8 cellular contexts compared by ENCODE assay signal in the genomic region with DNA sequence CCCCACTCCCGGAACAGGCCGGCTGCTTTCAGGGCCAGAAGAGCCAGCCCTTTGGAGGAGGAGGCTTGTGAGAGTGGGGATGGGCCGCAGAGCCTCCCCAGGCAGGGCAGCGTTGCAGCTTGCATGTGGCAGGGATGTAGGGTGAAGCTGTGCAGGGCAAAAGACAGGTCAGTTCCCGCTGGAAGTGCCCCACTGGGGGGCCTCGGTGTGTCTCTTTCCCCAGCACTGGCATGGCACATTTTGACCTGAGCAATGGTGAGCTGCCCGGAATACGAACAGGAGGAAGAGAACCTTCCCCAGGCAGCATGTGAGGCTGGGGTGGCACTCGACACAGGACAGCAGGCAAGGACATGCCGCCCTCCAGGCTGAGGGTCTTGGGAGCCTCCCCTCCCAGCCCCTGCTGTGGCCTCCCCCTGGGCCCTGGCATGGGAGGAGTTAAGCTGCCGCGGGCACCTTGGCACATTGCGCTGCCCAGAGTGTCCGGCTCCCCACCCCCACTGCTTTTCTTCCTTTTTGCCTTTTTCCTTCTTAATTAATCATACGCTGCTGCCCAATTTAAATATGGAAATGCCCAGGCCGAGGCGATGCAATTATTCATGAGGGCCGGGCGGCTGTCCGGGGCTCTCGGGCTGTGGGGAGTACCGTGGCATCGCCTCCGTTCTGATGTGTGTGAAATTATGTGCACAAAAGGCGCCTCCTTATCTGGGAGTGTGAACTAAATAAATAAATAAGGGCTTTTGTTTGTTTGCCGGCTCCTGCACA.
DNase-seq lines count a peak whose midpoint lies in the region; ATAC-seq and TF ChIP-seq lines count a peak whose summit lies in the region.

No MANE protein-coding gene starts in this region.

- TF ChIP-seq POLR2A in testis (IDR thresholded peaks at IDR 0.05), result no peak

- H3K27ac ChIP-seq in lower lobe of right lung (peak overlapping the region; percentile 98), testis (peak overlapping the region; percentile 94 to 99)

- H3K27me3 ChIP-seq in lower lobe of right lung (ENCODE audit: low read depth) (no peaks in the 10 kb centered on the region), testis (no peaks in the 10 kb centered on the region)

- no peaks in the 10 kb centered on the region for H3K9me3 Mint-ChIP-seq in activated CD4-positive, alpha-beta T cell treated with anti-CD3 and anti-CD28 coated beads, Interleukin-2, amount 10 ng/mL, durations not matched to agents 24 days and 14 days
- no peaks in the 10 kb centered on the region for H3K9me3 Mint-ChIP-seq in central memory CD8-positive, alpha-beta T cell
- H3K9me3 Mint-ChIP-seq in endothelial cell (ENCODE audit: unreplicated experiment), result no peaks in the 10 kb centered on the region

- peaks cover 28% of the 10 kb centered on the region for H3K4me1 Mint-ChIP-seq in activated CD4-positive, alpha-beta T cell treated with anti-CD3 and anti-CD28 coated beads, Interleukin-2, amount 10 ng/mL, durations not matched to agents 24 days and 14 days
- H3K4me1 Mint-ChIP-seq in central memory CD8-positive, alpha-beta T cell, result peaks cover 30% of the 10 kb centered on the region
- H3K4me1 Mint-ChIP-seq in endothelial cell (ENCODE audit: unreplicated experiment), result peaks cover 2% of the 10 kb centered on the region

- H3K4me3 ChIP-seq in lower lobe of right lung (peak overlapping the region; percentile 87), testis (peak overlapping the region; percentile 61 to 89)

- DNase-seq in activated CD4-positive, alpha-beta T cell treated with anti-CD3 and anti-CD28 coated beads, Interleukin-2, amount 10 ng/mL, durations not matched to agents 24 days and 14 days, result peak; percentile 75
- no peak for DNase-seq in activated CD4-positive, alpha-beta T cell treated with anti-CD3 and anti-CD28 coated beads for 4 hours
- DNase-seq in RPMI8226 (peak; percentile 78), lower lobe of right lung (peak; percentile 72), testis (peak; percentile 33), endothelial cell (ENCODE audit: low spot score) (no peak)
- no peak for DNase-seq in central memory CD8-positive, alpha-beta T cell (ENCODE audit: low spot score in 2 of 2)

- WGBS in testis, 2 donors, result 10 to 14% methylated on average over 20 to 26 of the region's 26 CpGs

- H3K36me3 ChIP-seq in lower lobe of right lung, result peaks cover 6% of the 10 kb centered on the region
- no peaks in the 10 kb centered on the region for H3K36me3 ChIP-seq in testis (ENCODE audit: low read depth, missing control alignments)

- peak overlapping the region; percentile 94 for H3K27ac Mint-ChIP-seq in activated CD4-positive, alpha-beta T cell treated with anti-CD3 and anti-CD28 coated beads, Interleukin-2, amount 10 ng/mL, durations not matched to agents 24 days and 14 days
- peak overlapping the region; percentile 91 for H3K27ac Mint-ChIP-seq in central memory CD8-positive, alpha-beta T cell (ENCODE audit: low read depth)
- no peak overlapping the region for H3K27ac Mint-ChIP-seq in endothelial cell (ENCODE audit: unreplicated experiment)

- no peak for ATAC-seq in central memory CD8-positive, alpha-beta T cell (replicated peaks; ENCODE audit: extremely low read depth, poor library complexity, severe bottlenecking)
- ATAC-seq in lower lobe of right lung, result peak; percentile 57 to 75
- no peak for ATAC-seq in HG03439 (IDR thresholded peaks at IDR 0.05; ENCODE audit: unreplicated experiment)

- TF ChIP-seq CTCF in lower lobe of right lung (IDR thresholded peaks at IDR 0.05) (no peak), testis (IDR thresholded peaks at IDR 0.05) (no peak), endothelial cell (IDR thresholded peaks at IDR 0.05; ENCODE audit: unreplicated experiment) (no peak)

- intact Hi-C loops in activated CD4-positive, alpha-beta T cell treated with anti-CD3 and anti-CD28 coated beads, Interleukin-2, amount 10 ng/mL, durations not matched to agents 24 days and 14 days (cut with micrococcal nuclease), result no loop called here
- intact Hi-C loops in lower lobe of right lung (cut with DNase I) (no loop called here), testis (cut with DNase I; ENCODE audit: low total_unique reads) (no loop called here)

- no peaks in the 10 kb centered on the region for H3K27me3 Mint-ChIP-seq in activated CD4-positive, alpha-beta T cell treated with anti-CD3 and anti-CD28 coated beads, Interleukin-2, amount 10 ng/mL, durations not matched to agents 24 days and 14 days
- no peaks in the 10 kb centered on the region for H3K27me3 Mint-ChIP-seq in central memory CD8-positive, alpha-beta T cell
- peaks cover 3% of the 10 kb centered on the region for H3K27me3 Mint-ChIP-seq in endothelial cell (ENCODE audit: unreplicated experiment)

- H3K9me3 ChIP-seq in lower lobe of right lung (no peaks in the 10 kb centered on the region), testis (no peaks in the 10 kb centered on the region)

- H3K36me3 Mint-ChIP-seq in activated CD4-positive, alpha-beta T cell treated with anti-CD3 and anti-CD28 coated beads, Interleukin-2, amount 10 ng/mL, durations not matched to agents 24 days and 14 days (ENCODE audit: low read depth), result peaks cover 1% of the 10 kb centered on the region
- H3K36me3 Mint-ChIP-seq in central memory CD8-positive, alpha-beta T cell (ENCODE audit: insufficient read depth), result peaks cover 8% of the 10 kb centered on the region
- no peaks in the 10 kb centered on the region for H3K36me3 Mint-ChIP-seq in endothelial cell (ENCODE audit: low read depth, unreplicated experiment)

- H3K4me3 Mint-ChIP-seq in activated CD4-positive, alpha-beta T cell treated with anti-CD3 and anti-CD28 coated beads, Interleukin-2, amount 10 ng/mL, durations not matched to agents 24 days and 14 days, result peak overlapping the region; percentile 91
- peak overlapping the region; percentile 86 for H3K4me3 Mint-ChIP-seq in central memory CD8-positive, alpha-beta T cell
- no peak overlapping the region for H3K4me3 Mint-ChIP-seq in endothelial cell (ENCODE audit: unreplicated experiment)

- H3K4me1 ChIP-seq in lower lobe of right lung, result peaks cover 86% of the 10 kb centered on the region
- H3K4me1 ChIP-seq in testis, result peaks cover 61% of the 10 kb centered on the region

Comparison
In these comparisons a context has a peak if more than half of its experiments do, and no peak if none do; other contexts are left out.
1. DNase-seq: peak in activated CD4-positive, alpha-beta T cell treated with anti-CD3 and anti-CD28 coated beads, Interleukin-2, amount 10 ng/mL, durations not matched to agents 24 days and 14 days (single experiment), RPMI8226 (single experiment), lower lobe of right lung (single experiment) and testis (single experiment); none in activated CD4-positive, alpha-beta T cell treated with anti-CD3 and anti-CD28 coated beads for 4 hours (0 of 2), central memory CD8-positive, alpha-beta T cell (0 of 2) and endothelial cell (single experiment).
2. ATAC-seq: peak in lower lobe of right lung (2 of 2); none in central memory CD8-positive, alpha-beta T cell (single experiment) and HG03439 (single experiment).